Comparison of ENCODE assay signal across 8 cellular contexts in genomic region chr15:58932791-58933310, GRCh38.
DNase-seq lines count a peak whose midpoint lies in the region; ATAC-seq and TF ChIP-seq lines count a peak whose summit lies in the region.

No MANE protein-coding gene starts in this region.

- peak overlapping the region; percentile 88 for H3K4me3 ChIP-seq in brain microvascular endothelial cell (ENCODE audit: low read depth, low read length)

- peak; percentile 55 for DNase-seq in NCI-H2171 treated with DMSO at 0.1 percent for 48 hours (lab: John Stamatoyannopoulos, UW)
- DNase-seq in NCI-H2171 (lab: John Stamatoyannopoulos, UW) = no peak
- peak; percentile 43 for DNase-seq in HCEC 1CT
- peak; percentile 57 for DNase-seq in NAMALWA (ENCODE audit: low spot score)
- no peak for DNase-seq in brain microvascular endothelial cell
- peak; percentile 59 for DNase-seq in islet precursor cell
- no peak for DNase-seq in DMS153 (lab: John Stamatoyannopoulos, UW)

- no peaks in the 10 kb centered on the region for H3K27me3 Mint-ChIP-seq in stimulated activated memory B cell treated with anti-CD40 and anti-IgM and Interleukin-4, amounts not matched to agents 10 μg/mL and 1 μg/mL and 100 μg/mL, for 72 hours

- ATAC-seq in stimulated activated memory B cell treated with anti-CD40 and anti-IgM and Interleukin-4, amounts not matched to agents 10 μg/mL and 1 μg/mL and 100 μg/mL, for 72 hours = no peak

- H3K36me3 Mint-ChIP-seq in stimulated activated memory B cell treated with anti-CD40 and anti-IgM and Interleukin-4, amounts not matched to agents 10 μg/mL and 1 μg/mL and 100 μg/mL, for 72 hours = no peaks in the 10 kb centered on the region

- no peak for TF ChIP-seq CTCF in brain microvascular endothelial cell (IDR thresholded peaks at IDR 0.05; ENCODE audit: low read depth, low read length, missing control alignments)

- in situ Hi-C loops in brain microvascular endothelial cell (cut with HindIII; ENCODE audit: low pct_ligation_motif_present, low sequenced_read_pairs) = no loop called here

- peak overlapping the region; percentile 99 for H3K27ac Mint-ChIP-seq in stimulated activated memory B cell treated with anti-CD40 and anti-IgM and Interleukin-4, amounts not matched to agents 10 μg/mL and 1 μg/mL and 100 μg/mL, for 72 hours

- peak overlapping the region; percentile 97 for H3K4me3 Mint-ChIP-seq in stimulated activated memory B cell treated with anti-CD40 and anti-IgM and Interleukin-4, amounts not matched to agents 10 μg/mL and 1 μg/mL and 100 μg/mL, for 72 hours

- peaks cover 9% of the 10 kb centered on the region for H3K36me3 ChIP-seq in brain microvascular endothelial cell (replicated peaks)

- H3K4me1 Mint-ChIP-seq in stimulated activated memory B cell treated with anti-CD40 and anti-IgM and Interleukin-4, amounts not matched to agents 10 μg/mL and 1 μg/mL and 100 μg/mL, for 72 hours = peaks cover 7% of the 10 kb centered on the region

- peak overlapping the region; percentile 94 for H3K27ac ChIP-seq in brain microvascular endothelial cell

- H3K27me3 ChIP-seq in brain microvascular endothelial cell (replicated peaks) = no peaks in the 10 kb centered on the region

- no peaks in the 10 kb centered on the region for H3K9me3 Mint-ChIP-seq in stimulated activated memory B cell treated with anti-CD40 and anti-IgM and Interleukin-4, amounts not matched to agents 10 μg/mL and 1 μg/mL and 100 μg/mL, for 72 hours

Comparison
In these comparisons a context has a peak if more than half of its experiments do, and no peak if none do; other contexts are left out.
1. DNase-seq: peak in NCI-H2171 treated with DMSO at 0.1 percent for 48 hours (single experiment), HCEC 1CT (single experiment), NAMALWA (single experiment) and islet precursor cell (single experiment); none in NCI-H2171 (single experiment), brain microvascular endothelial cell (single experiment) and DMS153 (single experiment).